In genomic region chr5:73899055-73899454, GRCh38 we compare ENCODE assay signal across 8 cellular contexts.
A peak's percentile ranks its signal among the peaks of the same experiment; 100 is the strongest.
DNase-seq lines count a peak whose midpoint lies in the region; ATAC-seq lines count a peak whose summit lies in the region.

No MANE protein-coding gene starts in this region.

- CTCF ChIA-PET in activated CD4-positive, alpha-beta memory T cell treated with anti-CD3 and anti-CD28 coated beads for 36 hours (lab: Charles Lee): interaction anchor here (0.8 to 1.4 kb wide), 4 partner anchors 436 to 750 kb away, joined by 3 to 6 read pairs (median 4); partner anchors contain the start of gene ENC1
- CTCF ChIA-PET in activated CD4-positive, alpha-beta memory T cell treated with anti-CD3 and anti-CD28 coated beads, Interleukin-2, amount 10 ng/mL, durations not matched to agents 7 days and 5 days (lab: Charles Lee): no interaction called here
- CTCF ChIA-PET in naive thymus-derived CD4-positive, alpha-beta T cell (lab: Charles Lee): no interaction called here
- CTCF ChIA-PET in CD8-positive, alpha-beta memory T cell (lab: Charles Lee): interaction anchor here (1.0 kb wide), 1 partner anchor 750 kb away, joined by 4 read pairs; no protein-coding TSS in a partner anchor

- H3K36me3 Mint-ChIP-seq in activated CD4-positive, alpha-beta memory T cell treated with anti-CD3 and anti-CD28 coated beads for 36 hours: no peaks in the 10 kb centered on the region
- H3K36me3 Mint-ChIP-seq in activated CD4-positive, alpha-beta memory T cell treated with anti-CD3 and anti-CD28 coated beads, Interleukin-2, amount 10 ng/mL, durations not matched to agents 7 days and 5 days (ENCODE audit: low read depth): no peaks in the 10 kb centered on the region
- no peaks in the 10 kb centered on the region for H3K36me3 Mint-ChIP-seq in naive thymus-derived CD4-positive, alpha-beta T cell
- no peaks in the 10 kb centered on the region for H3K36me3 Mint-ChIP-seq in CD8-positive, alpha-beta memory T cell

- no peaks in the 10 kb centered on the region for H3K4me1 ChIP-seq in naive thymus-derived CD4-positive, alpha-beta T cell (ENCODE audit: control insufficient read depth in 2 of 2, insufficient read depth in 2 of 2, low read length in 2 of 2)
- no peaks in the 10 kb centered on the region for H3K4me1 ChIP-seq in CD8-positive, alpha-beta memory T cell (ENCODE audit: insufficient read depth, low read length)

- no peak overlapping the region for H3K27ac Mint-ChIP-seq in activated CD4-positive, alpha-beta memory T cell treated with anti-CD3 and anti-CD28 coated beads for 36 hours
- H3K27ac Mint-ChIP-seq in activated CD4-positive, alpha-beta memory T cell treated with anti-CD3 and anti-CD28 coated beads, Interleukin-2, amount 10 ng/mL, durations not matched to agents 7 days and 5 days: no peak overlapping the region
- no peak overlapping the region for H3K27ac Mint-ChIP-seq in naive thymus-derived CD4-positive, alpha-beta T cell
- H3K27ac Mint-ChIP-seq in CD8-positive, alpha-beta memory T cell: no peak overlapping the region

- intact Hi-C loops in activated CD4-positive, alpha-beta memory T cell treated with anti-CD3 and anti-CD28 coated beads for 36 hours (cut with micrococcal nuclease): loop anchor here (1.0 to 10.0 kb wide), 3 partner anchors 304 to 680 kb away; no protein-coding TSS in a partner anchor
- intact Hi-C loops in naive thymus-derived CD4-positive, alpha-beta T cell (cut with micrococcal nuclease): no loop called here

- peak; percentile 18 for DNase-seq in activated CD4-positive, alpha-beta memory T cell treated with anti-CD3 and anti-CD28 coated beads for 36 hours
- no peak for DNase-seq in activated CD4-positive, alpha-beta memory T cell treated with anti-CD3 and anti-CD28 coated beads, Interleukin-2, amount 10 ng/mL, durations not matched to agents 7 days and 5 days
- no peak for DNase-seq in naive thymus-derived CD4-positive, alpha-beta T cell
- no peak for DNase-seq in DMS79 (lab: John Stamatoyannopoulos, UW)
- no peak for DNase-seq in CD8-positive, alpha-beta memory T cell
- DNase-seq in stimulated activated naive CD4-positive, alpha-beta T cell treated with Interleukin-2 at 50 U/mL for 16 hours (lab: John Stamatoyannopoulos, UW): no peak

- no peak overlapping the region for H3K4me3 ChIP-seq in naive thymus-derived CD4-positive, alpha-beta T cell (ENCODE audit: low read length)
- H3K4me3 ChIP-seq in CD8-positive, alpha-beta memory T cell (ENCODE audit: low read length): no peak overlapping the region

- no peaks in the 10 kb centered on the region for H3K36me3 ChIP-seq in naive thymus-derived CD4-positive, alpha-beta T cell (ENCODE audit: control insufficient read depth in 2 of 3, insufficient read depth in 3 of 3, low read length in 3 of 3)
- H3K36me3 ChIP-seq in CD8-positive, alpha-beta memory T cell (ENCODE audit: insufficient read depth, low read length): no peaks in the 10 kb centered on the region

- peaks cover 15% of the 10 kb centered on the region for H3K4me1 Mint-ChIP-seq in activated CD4-positive, alpha-beta memory T cell treated with anti-CD3 and anti-CD28 coated beads for 36 hours (ENCODE audit: low read depth)
- H3K4me1 Mint-ChIP-seq in activated CD4-positive, alpha-beta memory T cell treated with anti-CD3 and anti-CD28 coated beads, Interleukin-2, amount 10 ng/mL, durations not matched to agents 7 days and 5 days: peaks cover 37% of the 10 kb centered on the region
- peaks cover 0 to 5% (median 0%) of the 10 kb centered on the region in 7 donors for H3K4me1 Mint-ChIP-seq in naive thymus-derived CD4-positive, alpha-beta T cell
- H3K4me1 Mint-ChIP-seq in CD8-positive, alpha-beta memory T cell: no peaks in the 10 kb centered on the region

- no peaks in the 10 kb centered on the region for H3K27me3 ChIP-seq in naive thymus-derived CD4-positive, alpha-beta T cell (ENCODE audit: control insufficient read depth in 2 of 2, insufficient read depth in 2 of 2, low read length in 2 of 2)
- no peaks in the 10 kb centered on the region for H3K27me3 ChIP-seq in CD8-positive, alpha-beta memory T cell (ENCODE audit: insufficient read depth, low read length, poor library complexity, severe bottlenecking)

- peak; percentile 68 for ATAC-seq in GM21528 (IDR thresholded peaks at IDR 0.05; ENCODE audit: low FRiP score, unreplicated experiment)
- ATAC-seq in HG03457 (IDR thresholded peaks at IDR 0.05; ENCODE audit: unreplicated experiment): peak; percentile 56
- ATAC-seq in naive thymus-derived CD4-positive, alpha-beta T cell: peak; percentile 37

- no peak overlapping the region for H3K27ac ChIP-seq in naive thymus-derived CD4-positive, alpha-beta T cell (ENCODE audit: low read depth, low read length)
- no peak overlapping the region for H3K27ac ChIP-seq in CD8-positive, alpha-beta memory T cell (ENCODE audit: low read depth, low read length)

- no peaks in the 10 kb centered on the region for H3K9me3 Mint-ChIP-seq in activated CD4-positive, alpha-beta memory T cell treated with anti-CD3 and anti-CD28 coated beads for 36 hours
- no peaks in the 10 kb centered on the region for H3K9me3 Mint-ChIP-seq in activated CD4-positive, alpha-beta memory T cell treated with anti-CD3 and anti-CD28 coated beads, Interleukin-2, amount 10 ng/mL, durations not matched to agents 7 days and 5 days
- H3K9me3 Mint-ChIP-seq in naive thymus-derived CD4-positive, alpha-beta T cell: no peaks in the 10 kb centered on the region
- no peaks in the 10 kb centered on the region for H3K9me3 Mint-ChIP-seq in CD8-positive, alpha-beta memory T cell

- H3K27me3 Mint-ChIP-seq in activated CD4-positive, alpha-beta memory T cell treated with anti-CD3 and anti-CD28 coated beads for 36 hours: peaks cover 56% of the 10 kb centered on the region
- peaks cover 47% of the 10 kb centered on the region for H3K27me3 Mint-ChIP-seq in activated CD4-positive, alpha-beta memory T cell treated with anti-CD3 and anti-CD28 coated beads, Interleukin-2, amount 10 ng/mL, durations not matched to agents 7 days and 5 days
- peaks cover 22 to 43% (median 30%) of the 10 kb centered on the region in 5 donors for H3K27me3 Mint-ChIP-seq in naive thymus-derived CD4-positive, alpha-beta T cell
- peaks cover 9 to 27% of the 10 kb centered on the region in 2 donors for H3K27me3 Mint-ChIP-seq in CD8-positive, alpha-beta memory T cell

- H3K4me3 Mint-ChIP-seq in activated CD4-positive, alpha-beta memory T cell treated with anti-CD3 and anti-CD28 coated beads for 36 hours: no peak overlapping the region
- H3K4me3 Mint-ChIP-seq in activated CD4-positive, alpha-beta memory T cell treated with anti-CD3 and anti-CD28 coated beads, Interleukin-2, amount 10 ng/mL, durations not matched to agents 7 days and 5 days: no peak overlapping the region
- no peak overlapping the region for H3K4me3 Mint-ChIP-seq in naive thymus-derived CD4-positive, alpha-beta T cell
- H3K4me3 Mint-ChIP-seq in CD8-positive, alpha-beta memory T cell: no peak overlapping the region

- POLR2A ChIA-PET in activated CD4-positive, alpha-beta memory T cell treated with anti-CD3 and anti-CD28 coated beads for 36 hours (lab: Charles Lee): no interaction called here
- POLR2A ChIA-PET in activated CD4-positive, alpha-beta memory T cell treated with anti-CD3 and anti-CD28 coated beads, Interleukin-2, amount 10 ng/mL, durations not matched to agents 7 days and 5 days (lab: Charles Lee): no interaction called here
- POLR2A ChIA-PET in naive thymus-derived CD4-positive, alpha-beta T cell (lab: Charles Lee): no interaction called here
- POLR2A ChIA-PET in CD8-positive, alpha-beta memory T cell (lab: Charles Lee): no interaction called here

- no peaks in the 10 kb centered on the region for H3K9me3 ChIP-seq in naive thymus-derived CD4-positive, alpha-beta T cell (ENCODE audit: control insufficient read depth in 2 of 3, low read length in 3 of 3)
- no peaks in the 10 kb centered on the region for H3K9me3 ChIP-seq in CD8-positive, alpha-beta memory T cell (ENCODE audit: low read length)

Comparison
In these comparisons a context has a peak if more than half of its experiments do, and no peak if none do; other contexts are left out.
1. CTCF ChIA-PET loops: an anchor here in activated CD4-positive, alpha-beta memory T cell treated with anti-CD3 and anti-CD28 coated beads for 36 hours (0.8 to 1.4 kb wide) and CD8-positive, alpha-beta memory T cell (1.0 kb wide); none called in activated CD4-positive, alpha-beta memory T cell treated with anti-CD3 and anti-CD28 coated beads, Interleukin-2, amount 10 ng/mL, durations not matched to agents 7 days and 5 days and naive thymus-derived CD4-positive, alpha-beta T cell.